ENCODE assay signal across 14 cellular contexts in genomic region chr3:124829819-124830554, GRCh38. TPM values are rescaled to one million over a fixed set of nuclear protein-coding genes. Genes with fewer than 3 reads are reported as not detected.
DNase-seq lines count a peak whose midpoint lies in the region; ATAC-seq and TF ChIP-seq lines count a peak whose summit lies in the region.
"Had no signal": no experiment of that assay in that cellular context is flagged by ENCODE, and none has a peak within 500 bp of the region (broad histone marks: within the 10 kb centered on the region; RNA-seq: fewer than 3 reads in every experiment).

No MANE protein-coding gene starts in this region.

- WGBS in heart right ventricle, 2 donors = 61 to 68% methylated on average over 6 of the region's 6 CpGs

- no peaks in the 10 kb centered on the region for H3K36me3 ChIP-seq in BLaER1
- H3K36me3 ChIP-seq in heart right ventricle = peaks cover 0 to 46% (median 0%) of the 10 kb centered on the region in 9 donors
- H3K36me3 ChIP-seq in rectal smooth muscle tissue (ENCODE audit: control insufficient read depth, insufficient read depth, low read length) = peaks cover 2% of the 10 kb centered on the region
- H3K36me3 ChIP-seq: right lobe of liver had no signal

- peak; percentile 23 for DNase-seq in SIG-M5 (lab: John Stamatoyannopoulos, UW)
- no peak for DNase-seq in heart right ventricle
- DNase-seq in NCI-H446 treated with DMSO at 0.1 percent for 48 hours (lab: John Stamatoyannopoulos, UW) = no peak
- DNase-seq in NCI-H82 treated with DMSO at 0.1 percent for 48 hours (lab: John Stamatoyannopoulos, UW; ENCODE audit: unreplicated experiment) = no peak
- DNase-seq: activated CD4-positive, alpha-beta T cell treated with anti-CD3 and anti-CD28 coated beads for 48 hours; activated effector memory CD4-positive, alpha-beta T cell treated with anti-CD3 and anti-CD28 coated beads, Interleukin-2, amount 50 U/mL, for 16 hours; foreskin keratinocyte; NCI-H510A; right lobe of liver; SK-N-SH had no signal

- intact Hi-C loops in heart right ventricle (cut with DNase I) = loop anchor here in 4 of 10 donors (10.0 kb wide), 3 partner anchors 45 to 55 kb away; partner anchors contain the start of gene ITGB5 (in 1 of the 4)

- H3K9ac ChIP-seq in BLaER1 (no peak overlapping the region), rectal smooth muscle tissue (ENCODE audit: low read length) (no peak overlapping the region)
- H3K9ac ChIP-seq: SK-N-SH had no signal

- H3K27me3 ChIP-seq in BLaER1 = 0 out of 2 replicates have a peak, but pooled peaks cover 3% of the 10 kb centered on the region
- H3K27me3 ChIP-seq in heart right ventricle = no peaks in the 10 kb centered on the region
- no peaks in the 10 kb centered on the region for H3K27me3 ChIP-seq in rectal smooth muscle tissue (ENCODE audit: control insufficient read depth, insufficient read depth, low read length)
- H3K27me3 ChIP-seq: foreskin keratinocyte, right lobe of liver had no signal

- H3K9me3 ChIP-seq in BLaER1 = no peaks in the 10 kb centered on the region
- no peaks in the 10 kb centered on the region for H3K9me3 ChIP-seq in heart right ventricle
- H3K9me3 ChIP-seq: right lobe of liver, SK-N-SH had no signal

- H3K4me1 ChIP-seq in BLaER1 (peaks cover 12% of the 10 kb centered on the region), heart right ventricle (peaks cover 17 to 73% (median 67%) of the 10 kb centered on the region in 9 donors), rectal smooth muscle tissue (ENCODE audit: control insufficient read depth, insufficient read depth, low read length) (peaks cover 25% of the 10 kb centered on the region)

- peak; percentile 12 to 71 (median 33) for ATAC-seq in heart right ventricle
- no peak for ATAC-seq in GM18858 (IDR thresholded peaks at IDR 0.05; ENCODE audit: unreplicated experiment)
- ATAC-seq in HG03175 (IDR thresholded peaks at IDR 0.05; ENCODE audit: unreplicated experiment) = no peak
- ATAC-seq: foreskin keratinocyte had no signal

- peak overlapping the region; percentile 21; the same call in 1 of the 2 replicates for H3K4me2 ChIP-seq in BLaER1
- H3K4me2 ChIP-seq: SK-N-SH had no signal

- TF ChIP-seq CTCF in heart right ventricle (IDR thresholded peaks at IDR 0.05) = no peak

- H3K4me3 ChIP-seq in BLaER1 = no peak overlapping the region
- no peak overlapping the region for H3K4me3 ChIP-seq in heart right ventricle
- H3K4me3 ChIP-seq in rectal smooth muscle tissue (ENCODE audit: low read length) = no peak overlapping the region
- H3K4me3 ChIP-seq: right lobe of liver had no signal

- H4K20me1 ChIP-seq in BLaER1 = no peaks in the 10 kb centered on the region

- H3K27ac ChIP-seq in BLaER1 = no peak overlapping the region; the same call in 1 of the 2 replicates
- peak overlapping the region; percentile 18 to 87 (median 60) for H3K27ac ChIP-seq in heart right ventricle
- peak overlapping the region; percentile 37 for H3K27ac ChIP-seq in rectal smooth muscle tissue (ENCODE audit: low read depth, low read length)
- H3K27ac ChIP-seq: foreskin keratinocyte had no signal

RNA-seq across cellular contexts. Expression of gene ITGB5, which starts 57.2 kb away (rescaled TPM):
- total RNA-seq in heart right ventricle = 100 to 1,000 TPM in 6 of 10 donors, 10 to 100 TPM in 4; 72.2 to 154 (median 108) TPM
- polyA plus RNA-seq in heart right ventricle = 100 to 1,000 TPM in 1 of 2 donors, 10 to 100 TPM in 1; 18.5 to 145 TPM

Comparison
In these comparisons a context has a peak if more than half of its experiments do, and no peak if none do; other contexts are left out.
1. ATAC-seq: peak in heart right ventricle (8 of 8); none in GM18858 (single experiment) and HG03175 (single experiment).